In the genomic region with DNA sequence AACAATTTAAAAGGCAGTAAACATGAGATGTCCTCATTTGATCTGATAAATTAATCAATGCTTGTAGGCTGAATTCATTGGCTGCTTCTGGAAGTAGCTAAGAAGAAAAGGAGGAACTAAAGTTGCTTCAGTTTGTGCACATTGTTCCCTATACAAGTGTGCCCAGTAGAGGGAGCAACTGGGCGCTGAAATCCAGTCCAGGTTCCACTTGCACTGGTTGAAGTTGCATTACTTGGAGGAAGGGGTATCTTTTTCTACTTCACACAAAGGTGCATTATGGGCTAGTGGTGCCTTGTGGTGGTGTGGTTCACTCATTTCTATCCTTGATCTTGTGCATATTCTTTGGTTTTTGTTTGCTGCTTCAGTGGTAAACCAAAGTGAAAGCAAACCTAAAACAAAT, we compare ENCODE assay signal across 8 cellular contexts.
DNase-seq lines count a peak whose midpoint lies in the region; ATAC-seq and TF ChIP-seq lines count a peak whose summit lies in the region.

No MANE protein-coding gene starts in this region.

- no peak overlapping the region for H2BK20ac ChIP-seq in H9 (ENCODE audit: low read depth, low read length, poor library complexity, severe bottlenecking)

- H3K79me1 ChIP-seq in H9 (ENCODE audit: insufficient read depth, low read depth, low read length, poor library complexity, severe bottlenecking) = no peaks in the 10 kb centered on the region

- no peak overlapping the region for H4K5ac ChIP-seq in H9 (ENCODE audit: insufficient read length, low read depth, low read length)

- peak; percentile 93 for TF ChIP-seq CTCF in H9 (conservative IDR thresholded peaks at IDR 0.05)
- TF ChIP-seq CTCF in MM.1S (IDR thresholded peaks at IDR 0.05; ENCODE audit: low read length) = peak; percentile 73
- TF ChIP-seq CTCF in astrocyte of the spinal cord (IDR thresholded peaks at IDR 0.05; ENCODE audit: low read depth, low read length) = peak; percentile 72
- TF ChIP-seq CTCF in left lung (IDR thresholded peaks at IDR 0.05) = peak; percentile 25 to 69
- peak in 1 of 2 donors; percentile 35 for TF ChIP-seq CTCF in suprapubic skin (IDR thresholded peaks at IDR 0.05)

- H4K91ac ChIP-seq in H9 (ENCODE audit: insufficient read length, low read depth, low read length) = no peak overlapping the region

- H2BK12ac ChIP-seq in H9 (ENCODE audit: insufficient read length, low read depth, low read length) = no peak overlapping the region

- no peak overlapping the region for H3K4me2 ChIP-seq in H9 (ENCODE audit: insufficient read depth, insufficient read length, low read length)
- 0 out of 2 replicates have a peak overlapping the region, but pooled peaks have one; percentile 24 for H3K4me2 ChIP-seq in MM.1S (ENCODE audit: low read depth, low read length)

- TF ChIP-seq POLR2A in suprapubic skin (IDR thresholded peaks at IDR 0.05) = no peak

- no peak overlapping the region for H3T11ph ChIP-seq in H9 (ENCODE audit: low read length)

- WGBS in H9 (ENCODE audit: extremely low coverage, insufficient read length, low lambda C conversion rate) = no CpG with 5 or more reads among the region's 1 CpG
- 0% methylated on average over 1 of the region's 1 CpG for WGBS in suprapubic skin

- H3K18ac ChIP-seq in H9 (ENCODE audit: insufficient read length, low read depth, low read length) = no peak overlapping the region

- H3K9me2 ChIP-seq in MM.1S (replicated peaks; ENCODE audit: insufficient read depth, low read length) = no peaks in the 10 kb centered on the region

- H2AK5ac ChIP-seq in H9 (ENCODE audit: insufficient read length, low read length) = no peak overlapping the region

- no peak overlapping the region for H3K4me3 Mint-ChIP-seq in H9

- intact Hi-C loops in left lung (cut with DNase I) = no loop called here

- H3K9me3 ChIP-seq in H9 (ENCODE audit: control insufficient read depth, low read depth, low read length) (no peaks in the 10 kb centered on the region), MM.1S (replicated peaks; ENCODE audit: insufficient read depth, low read length) (no peaks in the 10 kb centered on the region), left lung (no peaks in the 10 kb centered on the region), suprapubic skin (no peaks in the 10 kb centered on the region)

- H3K56ac ChIP-seq in H9 (ENCODE audit: insufficient read length, low read depth, low read length) = no peak overlapping the region

- H3K27me3 ChIP-seq in H9 (ENCODE audit: insufficient read depth, low read length) (no peaks in the 10 kb centered on the region), MM.1S (replicated peaks; ENCODE audit: insufficient read depth, low read length) (no peaks in the 10 kb centered on the region), left lung (no peaks in the 10 kb centered on the region), suprapubic skin (no peaks in the 10 kb centered on the region)

- H3K4me1 ChIP-seq in H9 (ENCODE audit: insufficient read depth, low read length) (no peaks in the 10 kb centered on the region), MM.1S (ENCODE audit: low read length) (no peaks in the 10 kb centered on the region), left lung (no peaks in the 10 kb centered on the region), suprapubic skin (no peaks in the 10 kb centered on the region)

- no peak overlapping the region for H2BK120ac ChIP-seq in H9 (ENCODE audit: low read depth, low read length, poor library complexity, severe bottlenecking)

- ATAC-seq in left lung (peak; percentile 91), HG02623 (IDR thresholded peaks at IDR 0.05; ENCODE audit: unreplicated experiment) (no peak)

- H3K27ac ChIP-seq in H9 (ENCODE audit: insufficient read length, low read depth, low read length) (no peak overlapping the region), MM.1S (ENCODE audit: low read length) (no peak overlapping the region), left lung (no peak overlapping the region), suprapubic skin (no peak overlapping the region)

- H4K8ac ChIP-seq in H9 (replicated peaks; ENCODE audit: insufficient read length, low read depth, low read length) = no peak overlapping the region

- H3K36me3 ChIP-seq in MM.1S (replicated peaks; ENCODE audit: insufficient read depth, low read length) = no peaks in the 10 kb centered on the region
- no peaks in the 10 kb centered on the region for H3K36me3 ChIP-seq in left lung
- H3K36me3 ChIP-seq in suprapubic skin = no peaks in the 10 kb centered on the region

- H3K23ac ChIP-seq in H9 (ENCODE audit: insufficient read length, low read depth, low read length) = no peak overlapping the region

- H3K23me2 ChIP-seq in H9 (ENCODE audit: insufficient read length, low read depth, low read length, poor library complexity, severe bottlenecking) = no peaks in the 10 kb centered on the region

- no peaks in the 10 kb centered on the region for H3K36me3 Mint-ChIP-seq in H9 (ENCODE audit: insufficient read depth in 1 of 3, low read depth in 3 of 3)

- no peak overlapping the region for H3K27ac Mint-ChIP-seq in H9

- DNase-seq in A172 (ENCODE audit: low spot score) (peak; percentile 14), EH (ENCODE audit: low read depth) (peak; percentile 20), H9 (peak; percentile 52), MM.1S (peak; percentile 49), astrocyte of the spinal cord (ENCODE audit: low read depth, low spot score) (peak; percentile 39), left lung (peak in 1 of 2 donors; percentile 37), suprapubic skin (ENCODE audit: low spot score in 2 of 2) (no peak)

- H3K4me3 ChIP-seq in MM.1S (ENCODE audit: low read length) = no peak overlapping the region
- no peak overlapping the region for H3K4me3 ChIP-seq in astrocyte of the spinal cord (ENCODE audit: low read depth, low read length)
- no peak overlapping the region for H3K4me3 ChIP-seq in left lung
- H3K4me3 ChIP-seq in suprapubic skin = no peak overlapping the region

- TF ChIP-seq EP300 in suprapubic skin (IDR thresholded peaks at IDR 0.05) = no peak

- H3K9me3 Mint-ChIP-seq in H9 = 0 out of 5 replicates have a peak, but pooled peaks cover 0 to 2% of the 10 kb centered on the region in 2 experiments

- no peaks in the 10 kb centered on the region for H3K79me2 ChIP-seq in H9 (ENCODE audit: insufficient read depth, low read length)
- no peaks in the 10 kb centered on the region for H3K79me2 ChIP-seq in MM.1S (ENCODE audit: low read length)

- no peaks in the 10 kb centered on the region for H3K27me3 Mint-ChIP-seq in H9 (ENCODE audit: low read depth)

- no peak overlapping the region for H3K4ac ChIP-seq in H9 (ENCODE audit: low read depth, low read length)

- H2AFZ ChIP-seq in H9 (ENCODE audit: low read length) = no peak overlapping the region
- H2AFZ ChIP-seq in MM.1S (ENCODE audit: low read length) = peak overlapping the region; percentile 45; the same call in 1 of the 2 replicates

- H2BK5ac ChIP-seq in H9 (ENCODE audit: insufficient read length, low read length) = no peak overlapping the region

- no peak overlapping the region for H3K14ac ChIP-seq in H9 (ENCODE audit: insufficient read depth, low read length)

- no peaks in the 10 kb centered on the region for H3F3A ChIP-seq in MM.1S (ENCODE audit: insufficient read depth, low read length)

- H3K4me1 Mint-ChIP-seq in H9 = peaks cover 5 to 6% of the 10 kb centered on the region in 2 experiments

- H4K20me1 ChIP-seq in H9 (ENCODE audit: control insufficient read depth, insufficient read depth, insufficient read length) (no peaks in the 10 kb centered on the region), MM.1S (ENCODE audit: insufficient read depth, low read length) (no peaks in the 10 kb centered on the region)

- H2BK15ac ChIP-seq in H9 (ENCODE audit: low read depth, low read length) = no peak overlapping the region

- in situ Hi-C loops in astrocyte of the spinal cord (cut with HindIII; ENCODE audit: low sequenced_read_pairs) = no loop called here

- H3K9ac ChIP-seq in H9 (ENCODE audit: extremely low read depth, insufficient read length, low read length) (no peak overlapping the region), MM.1S (ENCODE audit: low read length) (no peak overlapping the region)

Comparison
In these comparisons a context has a peak if more than half of its experiments do, and no peak if none do; other contexts are left out.
1. DNase-seq: peak in A172 (single experiment), EH (single experiment), H9 (single experiment), MM.1S (single experiment) and astrocyte of the spinal cord (single experiment); none in suprapubic skin (0 of 2).